In genomic region chr3:170007031-170007663, GRCh38 we compare ENCODE assay signal across 8 cellular contexts. TPM values are rescaled to one million over a fixed set of nuclear protein-coding genes. Genes with fewer than 3 reads are reported as not detected.
DNase-seq lines count a peak whose midpoint lies in the region; ATAC-seq and TF ChIP-seq lines count a peak whose summit lies in the region.

No MANE protein-coding gene starts in this region.

- H3K9me3 ChIP-seq in Loucy (ENCODE audit: insufficient read depth, low read depth, low read length) (no peaks in the 10 kb centered on the region), neutrophil (no peaks in the 10 kb centered on the region), prostate gland (no peaks in the 10 kb centered on the region)

- H4K20me1 ChIP-seq in Loucy (ENCODE audit: insufficient read depth, low read length, poor library complexity, severe bottlenecking), result no peaks in the 10 kb centered on the region

- no peak for TF ChIP-seq POLR2A in prostate gland (IDR thresholded peaks at IDR 0.05)

- intact Hi-C loops in prostate gland (cut with DNase I), result no loop called here

- H3K36me3 ChIP-seq in Loucy (ENCODE audit: insufficient read depth, low read length), result no peaks in the 10 kb centered on the region
- H3K36me3 ChIP-seq in neutrophil, result no peaks in the 10 kb centered on the region
- no peaks in the 10 kb centered on the region for H3K36me3 ChIP-seq in prostate gland

- TF ChIP-seq CTCF in Loucy (conservative IDR thresholded peaks at IDR 0.05; ENCODE audit: low read length), result no peak
- TF ChIP-seq CTCF in neutrophil (IDR thresholded peaks at IDR 0.05), result no peak
- TF ChIP-seq CTCF in prostate gland (IDR thresholded peaks at IDR 0.05), result no peak

- H3K4me2 ChIP-seq in Loucy (ENCODE audit: low read depth, low read length, poor library complexity, severe bottlenecking), result peak overlapping the region; percentile 6

- H3K4me3 ChIP-seq in Loucy (ENCODE audit: low read length, poor library complexity, severe bottlenecking) (no peak overlapping the region), neutrophil (ENCODE audit: low read depth in 1 of 2, low read length in 1 of 2) (peak overlapping the region; percentile 41 to 44), prostate gland (no peak overlapping the region)

- peak; percentile 17 for DNase-seq in activated naive CD4-positive, alpha-beta T cell treated with anti-CD3 and anti-CD28 coated beads, Interleukin-2, amount 50 U/mL, for 16 hours
- DNase-seq in prostate gland (ENCODE audit: low spot score) (no peak), HPDE6-E6E7 (ENCODE audit: extremely low spot score) (no peak), occipital lobe (lab: John Stamatoyannopoulos, UW) (no peak)

- no peaks in the 10 kb centered on the region for H3F3A ChIP-seq in Loucy (ENCODE audit: low read depth)

- H2AFZ ChIP-seq in Loucy (ENCODE audit: low read length), result peak overlapping the region; percentile 71

- H3K9ac ChIP-seq in Loucy (ENCODE audit: low read depth, low read length, poor library complexity, severe bottlenecking), result no peak overlapping the region

- no peaks in the 10 kb centered on the region for H3K79me2 ChIP-seq in Loucy (ENCODE audit: insufficient read depth, low read length)

- H3K9me2 ChIP-seq in Loucy (replicated peaks; ENCODE audit: low read depth, low read length), result no peaks in the 10 kb centered on the region

- H3K27me3 ChIP-seq in Loucy (ENCODE audit: insufficient read depth, low read length, poor library complexity, severe bottlenecking), result no peaks in the 10 kb centered on the region
- H3K27me3 ChIP-seq in neutrophil, result no peaks in the 10 kb centered on the region
- H3K27me3 ChIP-seq in prostate gland (replicated peaks; ENCODE audit: insufficient read depth), result no peaks in the 10 kb centered on the region

- 76% methylated on average over 7 of the region's 7 CpGs for WGBS in prostate gland

- ATAC-seq in GM18499 (IDR thresholded peaks at IDR 0.05; ENCODE audit: insufficient read depth, unreplicated experiment) (peak; percentile 74), GM21786 (IDR thresholded peaks at IDR 0.05; ENCODE audit: unreplicated experiment) (peak; percentile 93)

- H3K4me1 ChIP-seq in Loucy (ENCODE audit: insufficient read depth, low read length, poor library complexity, severe bottlenecking), result peaks cover 16% of the 10 kb centered on the region
- peaks cover 65 to 71% of the 10 kb centered on the region in 2 experiments for H3K4me1 ChIP-seq in neutrophil (ENCODE audit: control insufficient read depth in 1 of 2, insufficient read depth in 1 of 2, low read depth in 1 of 2, low read length in 1 of 2)
- H3K4me1 ChIP-seq in prostate gland (replicated peaks), result no peaks in the 10 kb centered on the region

- H3K27ac ChIP-seq in neutrophil, result peak overlapping the region; percentile 81
- H3K27ac ChIP-seq in prostate gland, result no peak overlapping the region

RNA-seq across cellular contexts. Expression of gene GPR160, which starts 30.6 kb away (rescaled TPM):
- total RNA-seq in prostate gland, result 10 to 100 TPM; 27.4 to 88.9 TPM
- total RNA-seq in occipital lobe, result 2.5 TPM

RNA-seq across cellular contexts. Expression of gene SEC62, which starts 40.5 kb away (rescaled TPM):
- total RNA-seq in prostate gland, result 10 to 100 TPM; 50.4 to 54.0 TPM
- 106 TPM for total RNA-seq in occipital lobe

Comparison
In these comparisons a context has a peak if more than half of its experiments do, and no peak if none do; other contexts are left out.
1. H3K4me3 ChIP-seq: peak in neutrophil (2 of 2); none in Loucy (single experiment) and prostate gland (0 of 2).